In genomic region chr20:63707558-63708300, GRCh38 we compare ENCODE assay signal across 8 cellular contexts. TPM values are rescaled to one million over a fixed set of nuclear protein-coding genes. Genes with fewer than 3 reads are reported as not detected.
DNase-seq lines count a peak whose midpoint lies in the region; ATAC-seq and TF ChIP-seq lines count a peak whose summit lies in the region.

TSS of gene ARFRP1 (minus strand) at chr20:63707976. CDS start at chr20:63707091, 885 bp downstream.
TSS of gene ZGPAT (plus strand) at chr20:63708039. CDS start at chr20:63708581, 542 bp downstream.

- DNase-seq in NCI-H82 treated with DMSO at 0.1 percent for 48 hours (lab: John Stamatoyannopoulos, UW; ENCODE audit: unreplicated experiment) (peak; percentile 56), ecto neural progenitor cell (ENCODE audit: low spot score) (peak; percentile 94), lower leg skin (ENCODE audit: low spot score in 2 of 2) (peak; percentile 78 to 97)
- DNase-seq in activated CD4-positive, alpha-beta memory T cell treated with anti-CD3 and anti-CD28 coated beads, Interleukin-2, amount 10 ng/mL, durations not matched to agents 7 days and 5 days = peak; percentile 93
- DNase-seq in stimulated activated CD4-positive, alpha-beta T cell treated with anti-CD3 and anti-CD28 coated beads, Interleukin-4, amount 100 ng/mL, for 48 hours (ENCODE audit: low read depth in 2 of 2) = peak; percentile 78 to 84

- peaks cover 3% of the 10 kb centered on the region for H3K9me3 Mint-ChIP-seq in activated CD4-positive, alpha-beta memory T cell treated with anti-CD3 and anti-CD28 coated beads, Interleukin-2, amount 10 ng/mL, durations not matched to agents 7 days and 5 days

- H3K27ac Mint-ChIP-seq in activated CD4-positive, alpha-beta memory T cell treated with anti-CD3 and anti-CD28 coated beads, Interleukin-2, amount 10 ng/mL, durations not matched to agents 7 days and 5 days = peak within 1 kb of the TSS; percentile 87

- peaks cover 69 to 82% (median 73%) of the 10 kb centered on the region in 11 experiments for H3K36me3 ChIP-seq in BLaER1 treated with 17β-estradiol and CSF1 and Interleukin-3, amounts not matched to agents 10 nM and 100 nM

- H3K27me3 Mint-ChIP-seq in activated CD4-positive, alpha-beta memory T cell treated with anti-CD3 and anti-CD28 coated beads, Interleukin-2, amount 10 ng/mL, durations not matched to agents 7 days and 5 days = no peaks in the 10 kb centered on the region

- H3K9ac ChIP-seq in BLaER1 treated with 17β-estradiol and CSF1 and Interleukin-3, amounts not matched to agents 10 nM and 100 nM = peak within 1 kb of the TSS; percentile 83 to 97 (median 94)

- intact Hi-C loops in lower leg skin (cut with DNase I; ENCODE audit: low total_unique reads) = no loop called here

- peak within 1 kb of the TSS; percentile 81 to 93 (median 91) for H3K27ac ChIP-seq in BLaER1 treated with 17β-estradiol and CSF1 and Interleukin-3, amounts not matched to agents 10 nM and 100 nM

- ATAC-seq in GM19372 (IDR thresholded peaks at IDR 0.05; ENCODE audit: low read depth, unreplicated experiment) (peak; percentile 76), HG03565 (IDR thresholded peaks at IDR 0.05; ENCODE audit: unreplicated experiment) (peak; percentile 55)

- peaks cover 14 to 90% (median 74%) of the 10 kb centered on the region in 11 experiments; a peak in 21 of 22 replicates for H4K20me1 ChIP-seq in BLaER1 treated with 17β-estradiol and CSF1 and Interleukin-3, amounts not matched to agents 10 nM and 100 nM

- TF ChIP-seq POLR2A in lower leg skin (IDR thresholded peaks at IDR 0.05) = no peak

- POLR2A ChIA-PET in activated CD4-positive, alpha-beta memory T cell treated with anti-CD3 and anti-CD28 coated beads, Interleukin-2, amount 10 ng/mL, durations not matched to agents 7 days and 5 days (lab: Charles Lee) = interaction anchor here (0.6 to 9.3 kb wide), 22 partner anchors 9 to 261 kb away, joined by 3 to 120 read pairs (median 4); partner anchors contain the start of genes LIME1, RTEL1, SLC2A4RG and TNFRSF6B

- peaks cover 25 to 47% (median 38%) of the 10 kb centered on the region in 10 experiments for H3K4me1 ChIP-seq in BLaER1 treated with 17β-estradiol and CSF1 and Interleukin-3, amounts not matched to agents 10 nM and 100 nM

- CTCF ChIA-PET in activated CD4-positive, alpha-beta memory T cell treated with anti-CD3 and anti-CD28 coated beads, Interleukin-2, amount 10 ng/mL, durations not matched to agents 7 days and 5 days (lab: Charles Lee) = interaction anchor here (0.7 to 3.0 kb wide), 23 partner anchors 12 to 331 kb away, joined by 3 to 35 read pairs (median 4); partner anchors contain the start of genes LIME1, PRPF6, PTK6 and SAMD10

- WGBS in lower leg skin, 2 donors = 0% methylated on average over 8 to 15 of the region's 98 CpGs

- peak in 1 of 3 donors; percentile 32 for TF ChIP-seq CTCF in lower leg skin (IDR thresholded peaks at IDR 0.05)

- H3K4me1 Mint-ChIP-seq in activated CD4-positive, alpha-beta memory T cell treated with anti-CD3 and anti-CD28 coated beads, Interleukin-2, amount 10 ng/mL, durations not matched to agents 7 days and 5 days = peaks cover 59% of the 10 kb centered on the region

- peaks cover 9 to 17% (median 14%) of the 10 kb centered on the region in 11 experiments; a peak in 21 of 22 replicates for H3K9me3 ChIP-seq in BLaER1 treated with 17β-estradiol and CSF1 and Interleukin-3, amounts not matched to agents 10 nM and 100 nM (replicated peaks in 1 of 11)

- H3K4me3 ChIP-seq in BLaER1 treated with 17β-estradiol and CSF1 and Interleukin-3, amounts not matched to agents 10 nM and 100 nM = peak within 1 kb of the TSS; percentile 79 to 99 (median 95)
- peak within 1 kb of the TSS; percentile 48 for H3K4me3 ChIP-seq in lower leg skin (ENCODE audit: low read depth, poor library complexity, severe bottlenecking)

- peak within 1 kb of the TSS; percentile 91 to 99 (median 98) for H3K4me2 ChIP-seq in BLaER1 treated with 17β-estradiol and CSF1 and Interleukin-3, amounts not matched to agents 10 nM and 100 nM

- H3K36me3 Mint-ChIP-seq in activated CD4-positive, alpha-beta memory T cell treated with anti-CD3 and anti-CD28 coated beads, Interleukin-2, amount 10 ng/mL, durations not matched to agents 7 days and 5 days (ENCODE audit: low read depth) = peaks cover 58% of the 10 kb centered on the region

- H3K4me3 Mint-ChIP-seq in activated CD4-positive, alpha-beta memory T cell treated with anti-CD3 and anti-CD28 coated beads, Interleukin-2, amount 10 ng/mL, durations not matched to agents 7 days and 5 days = peak within 1 kb of the TSS; percentile 90

- H3K27me3 ChIP-seq in BLaER1 treated with 17β-estradiol and CSF1 and Interleukin-3, amounts not matched to agents 10 nM and 100 nM = no peaks in the 10 kb centered on the region

RNA-seq across cellular contexts. Expression of gene ARFRP1, which starts in this region (rescaled TPM):
- 10 to 100 TPM; 52.9 to 53.4 TPM for total RNA-seq in activated CD4-positive, alpha-beta memory T cell treated with anti-CD3 and anti-CD28 coated beads, Interleukin-2, amount 10 ng/mL, durations not matched to agents 7 days and 5 days
- total RNA-seq in lower leg skin = 10 to 100 TPM; 20.7 to 42.6 (median 34.7) TPM

RNA-seq across cellular contexts. Expression of gene ZGPAT, which starts in this region (rescaled TPM):
- 10 to 100 TPM; 41.6 to 42.8 TPM for total RNA-seq in activated CD4-positive, alpha-beta memory T cell treated with anti-CD3 and anti-CD28 coated beads, Interleukin-2, amount 10 ng/mL, durations not matched to agents 7 days and 5 days
- total RNA-seq in lower leg skin = 10 to 100 TPM; 34.4 to 44.7 (median 35.9) TPM

Comparison
In these comparisons a context has a peak if more than half of its experiments do, and no peak if none do; other contexts are left out.
1. Peak in every context shown above with its lines: DNase-seq, ATAC-seq, H3K4me3 ChIP-seq and H3K27ac ChIP-seq.